Comparison of ENCODE assay signal across 8 cellular contexts in the genomic region with DNA sequence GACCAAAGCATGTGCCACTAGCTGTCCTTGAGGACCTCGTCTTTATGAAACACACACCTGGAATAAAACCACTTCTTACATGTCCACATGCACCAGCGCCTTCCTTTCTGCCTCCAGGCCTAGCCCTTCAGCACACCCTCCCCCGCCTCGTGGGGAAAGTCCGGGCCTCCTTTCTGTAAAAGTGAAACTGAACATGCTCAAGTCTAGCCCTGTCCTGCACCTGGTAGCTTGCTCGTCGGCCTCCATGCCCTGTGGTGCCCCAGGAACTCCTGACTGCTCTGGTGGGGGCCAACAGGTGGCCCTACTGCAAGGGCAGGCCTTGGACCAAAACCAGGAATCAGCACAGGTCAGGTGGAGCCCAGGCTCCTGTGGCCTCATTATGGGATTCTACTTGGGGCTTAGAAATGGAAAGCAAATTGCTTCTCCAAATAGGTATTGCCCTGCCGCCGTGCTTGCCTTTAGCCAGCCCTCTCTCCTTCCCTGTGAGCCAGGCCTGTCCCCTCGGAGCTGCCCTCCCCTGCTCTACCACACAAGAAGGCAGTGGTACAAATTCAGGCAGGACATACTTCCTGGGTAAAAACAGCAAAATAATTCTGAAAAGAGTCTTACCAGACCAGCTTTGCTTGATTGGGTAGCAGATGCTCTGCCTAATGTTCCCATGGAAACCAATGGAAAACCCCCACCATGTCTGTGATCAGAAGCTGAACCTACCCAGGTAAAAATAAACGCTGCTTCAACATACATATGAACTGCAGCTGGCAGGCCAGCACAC. TPM values are rescaled to one million over a fixed set of nuclear protein-coding genes. Genes with fewer than 3 reads are reported as not detected.
DNase-seq lines count a peak whose midpoint lies in the region; ATAC-seq lines count a peak whose summit lies in the region.

No MANE protein-coding gene starts in this region.

- no peak overlapping the region for H2BK120ac ChIP-seq in trophoblast cell (ENCODE audit: insufficient read depth, low read length, poor library complexity)

- no peaks in the 10 kb centered on the region for H3K27me3 ChIP-seq in trophoblast cell (ENCODE audit: insufficient read depth, low read length)

- H2AFZ ChIP-seq in trophoblast cell (ENCODE audit: insufficient read depth, low read length, poor library complexity): no peak overlapping the region

- no peak overlapping the region for H3K23ac ChIP-seq in trophoblast cell (ENCODE audit: low read length)

- no peaks in the 10 kb centered on the region for H3K79me2 ChIP-seq in trophoblast cell (ENCODE audit: control insufficient read depth, insufficient read depth, low read length, poor library complexity)

- H3K27me3 Mint-ChIP-seq in effector memory CD8-positive, alpha-beta T cell: peaks cover 14 to 42% of the 10 kb centered on the region in 2 donors

- no peak overlapping the region for H4K8ac ChIP-seq in trophoblast cell (ENCODE audit: low read depth, low read length)

- H3K4ac ChIP-seq in trophoblast cell (ENCODE audit: low read depth, low read length): no peak overlapping the region

- H2AK5ac ChIP-seq in trophoblast cell (ENCODE audit: low read length): no peak overlapping the region

- no peak overlapping the region for H4K12ac ChIP-seq in trophoblast cell (ENCODE audit: low read depth, low read length)

- H3K27ac ChIP-seq in trophoblast cell (ENCODE audit: low read depth, low read length): no peak overlapping the region

- no CpG with 5 or more reads among the region's 11 CpGs for WGBS in trophoblast cell (ENCODE audit: extremely low coverage, insufficient coverage, insufficient read length)

- ATAC-seq in HG03064 (IDR thresholded peaks at IDR 0.05; ENCODE audit: low read depth, unreplicated experiment): peak; percentile 78
- peak; percentile 92 for ATAC-seq in effector memory CD8-positive, alpha-beta T cell (replicated peaks)

- no peak overlapping the region for H3K14ac ChIP-seq in trophoblast cell (ENCODE audit: low read length)

- H3K9ac ChIP-seq in trophoblast cell (ENCODE audit: low read length): no peak overlapping the region

- H3K4me1 Mint-ChIP-seq in effector memory CD8-positive, alpha-beta T cell (ENCODE audit: low read depth in 2 of 2): peaks cover 12 to 18% of the 10 kb centered on the region in 2 donors

- peak overlapping the region; percentile 66 to 69 for H3K4me3 Mint-ChIP-seq in effector memory CD8-positive, alpha-beta T cell

- H2BK12ac ChIP-seq in trophoblast cell (ENCODE audit: low read length): no peak overlapping the region

- no peaks in the 10 kb centered on the region for H3K36me3 Mint-ChIP-seq in effector memory CD8-positive, alpha-beta T cell (ENCODE audit: insufficient read depth)

- H3K4me2 ChIP-seq in trophoblast cell (ENCODE audit: low read length): no peak overlapping the region

- DNase-seq in GM19240 (ENCODE audit: insufficient read length, low spot score): peak; percentile 90
- DNase-seq in activated CD4-positive, alpha-beta T cell treated with anti-CD3 and anti-CD28 coated beads for 1 hour: peak; percentile 49
- DNase-seq in effector memory CD8-positive, alpha-beta T cell: peak; percentile 23 to 29 (median 27)
- DNase-seq in stimulated activated CD4-positive, alpha-beta T cell treated with anti-CD3 and anti-CD28 coated beads, TNF-alpha, amount 100 ng/mL, for 48 hours (ENCODE audit: low read depth in 3 of 3): peak; percentile 44 to 62 (median 60)
- no peak for DNase-seq in NOMO-1 (lab: John Stamatoyannopoulos, UW; ENCODE audit: unreplicated experiment in 2 of 2)
- no peak for DNase-seq in trophoblast cell
- DNase-seq in NCI-H1930 (lab: John Stamatoyannopoulos, UW): no peak

- peaks cover 11 to 13% of the 10 kb centered on the region in 2 experiments for H3K4me1 ChIP-seq in trophoblast cell (ENCODE audit: control insufficient read depth in 1 of 2, insufficient read depth in 2 of 2, low read length in 2 of 2)

- H4K91ac ChIP-seq in trophoblast cell (ENCODE audit: low read depth, low read length): no peak overlapping the region

- H3K27ac Mint-ChIP-seq in effector memory CD8-positive, alpha-beta T cell: peak overlapping the region; percentile 80 to 89

- peaks cover 5% of the 10 kb centered on the region for H3K9me3 ChIP-seq in trophoblast cell (ENCODE audit: insufficient read depth, low read depth, low read length)

- peaks cover 3% of the 10 kb centered on the region for H3K79me1 ChIP-seq in trophoblast cell (ENCODE audit: low read length)

- H3K9me3 Mint-ChIP-seq in effector memory CD8-positive, alpha-beta T cell: no peaks in the 10 kb centered on the region

- no peak overlapping the region for H3K4me3 ChIP-seq in trophoblast cell (ENCODE audit: low read depth, low read length)

- H2BK5ac ChIP-seq in trophoblast cell (ENCODE audit: low read depth, low read length, poor library complexity): no peak overlapping the region

- H3K36me3 ChIP-seq in trophoblast cell (ENCODE audit: control insufficient read depth in 1 of 2, insufficient read depth in 2 of 2, low read length in 2 of 2): no peaks in the 10 kb centered on the region

- no peak overlapping the region for H3K18ac ChIP-seq in trophoblast cell (ENCODE audit: low read length)

RNA-seq across cellular contexts. Expression of gene ERH, which starts 43.5 kb away (rescaled TPM):
- 159 TPM in 2 replicates for polyA plus RNA-seq in trophoblast cell (2013)

RNA-seq across cellular contexts. Expression of gene SLC39A9, which starts 43.9 kb away (rescaled TPM):
- polyA plus RNA-seq in trophoblast cell (2013): 41.2 and 42.9 TPM in 2 replicates

Comparison
In these comparisons a context has a peak if more than half of its experiments do, and no peak if none do; other contexts are left out.
1. DNase-seq: peak in GM19240 (single experiment), activated CD4-positive, alpha-beta T cell treated with anti-CD3 and anti-CD28 coated beads for 1 hour (single experiment), effector memory CD8-positive, alpha-beta T cell (3 of 3) and stimulated activated CD4-positive, alpha-beta T cell treated with anti-CD3 and anti-CD28 coated beads, TNF-alpha, amount 100 ng/mL, for 48 hours (3 of 3); none in NOMO-1 (0 of 2), trophoblast cell (0 of 2) and NCI-H1930 (0 of 2).